In the genomic region with DNA sequence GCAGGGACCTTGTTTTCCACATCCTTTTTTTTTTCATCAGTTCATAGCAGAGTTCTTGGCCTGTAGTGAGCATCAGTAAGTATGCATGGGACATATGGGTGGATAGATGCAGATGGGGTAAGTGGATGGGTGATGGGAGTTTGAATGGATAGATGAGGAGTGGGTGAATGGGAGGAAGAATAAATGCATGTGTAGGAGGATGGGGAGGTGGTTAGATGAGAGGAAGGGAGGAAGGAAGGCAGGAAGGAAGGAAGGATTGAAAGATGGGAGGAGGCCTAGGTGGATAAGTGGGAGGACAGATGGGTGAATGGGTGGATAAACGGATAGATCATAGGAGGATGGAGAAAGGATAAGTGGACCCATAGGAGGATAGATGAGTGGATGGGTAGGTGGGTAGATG, we compare ENCODE assay signal across 1 cellular context.
TF ChIP-seq lines count a peak whose summit lies in the region.

No MANE protein-coding gene starts in this region.

TF ChIP-seq in HEK293, 187 proteins besides CTCF, POLR2A, EP300 and RAD21 (continued from another document):
- TF ChIP-seq ZNF155 (tag by site-specific recombination; IDR thresholded peaks at IDR 0.05): no peak
- no peak for TF ChIP-seq ZNF654 (tag by site-specific recombination; IDR thresholded peaks at IDR 0.05; ENCODE audit: low read depth)
- TF ChIP-seq ZNF132 (tag by site-specific recombination; IDR thresholded peaks at IDR 0.05; ENCODE audit: borderline replicate concordance): no peak
- no peak for TF ChIP-seq IKZF3 (tag by site-specific recombination; IDR thresholded peaks at IDR 0.05)
- peak; percentile 50 for TF ChIP-seq ZFHX2 (tag by site-specific recombination; conservative IDR thresholded peaks at IDR 0.05)
- no peak for TF ChIP-seq ZNF670 (tag by site-specific recombination; IDR thresholded peaks at IDR 0.05; ENCODE audit: low read depth)
- no peak for TF ChIP-seq ZNF133 (tag by site-specific recombination; IDR thresholded peaks at IDR 0.05)
- TF ChIP-seq ZNF302 (tag by site-specific recombination; IDR thresholded peaks at IDR 0.05; ENCODE audit: low read depth): no peak
- TF ChIP-seq, protein P1, sequence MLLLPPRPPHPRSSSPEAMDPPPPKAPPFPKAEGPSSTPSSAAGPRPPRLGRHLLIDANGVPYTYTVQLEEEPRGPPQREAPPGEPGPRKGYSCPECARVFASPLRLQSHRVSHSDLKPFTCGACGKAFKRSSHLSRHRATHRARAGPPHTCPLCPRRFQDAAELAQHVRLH (tag by site-specific recombination; IDR thresholded peaks at IDR 0.05): no peak
- TF ChIP-seq ZNF341 (tag by site-specific recombination; IDR thresholded peaks at IDR 0.05; ENCODE audit: low read depth): no peak
- TF ChIP-seq ZNF24 (tag by site-specific recombination; IDR thresholded peaks at IDR 0.05): no peak
- peak; percentile 51 for TF ChIP-seq ZNF366 (tag by site-specific recombination; conservative IDR thresholded peaks at IDR 0.05)
